Comparison of ENCODE assay signal across 23 cellular contexts in genomic region chr5:61586096-61587084, GRCh38.
A peak's percentile ranks its signal among the peaks of the same experiment; 100 is the strongest.
DNase-seq lines count a peak whose midpoint lies in the region; ATAC-seq, FAIRE-seq and TF ChIP-seq lines count a peak whose summit lies in the region.
"Had no signal": no experiment of that assay in that cellular context is flagged by ENCODE, and none has a peak within 500 bp of the region (broad histone marks: within the 10 kb centered on the region; RNA-seq: fewer than 3 reads in every experiment).

No MANE protein-coding gene starts in this region.

- TF ChIP-seq CTCF in choroid plexus epithelial cell (conservative IDR thresholded peaks at IDR 0.05; ENCODE audit: low read depth, low read length) (no peak), nephron (IDR thresholded peaks at IDR 0.05; ENCODE audit: unreplicated experiment in 3 of 3) (no peak), testis (IDR thresholded peaks at IDR 0.05) (no peak)

- POLR2A ChIA-PET in activated CD4-positive, alpha-beta memory T cell treated with anti-CD3 and anti-CD28 coated beads, Interleukin-2, amount 10 ng/mL, durations not matched to agents 7 days and 5 days (lab: Charles Lee): no interaction called here

- no peaks in the 10 kb centered on the region for H3K27me3 Mint-ChIP-seq in nephron (ENCODE audit: low read depth)
- H3K27me3 Mint-ChIP-seq in activated CD4-positive, alpha-beta memory T cell treated with anti-CD3 and anti-CD28 coated beads, Interleukin-2, amount 10 ng/mL, durations not matched to agents 7 days and 5 days: no peaks in the 10 kb centered on the region

- CTCF ChIA-PET in activated CD4-positive, alpha-beta memory T cell treated with anti-CD3 and anti-CD28 coated beads, Interleukin-2, amount 10 ng/mL, durations not matched to agents 7 days and 5 days (lab: Charles Lee): no interaction called here

- H3K9me3 ChIP-seq in SJSA1 (replicated peaks) (no peaks in the 10 kb centered on the region), testis (no peaks in the 10 kb centered on the region)

- intact Hi-C loops in testis (cut with DNase I; ENCODE audit: low total_unique reads): no loop called here

- peaks cover 31% of the 10 kb centered on the region for H3K4me1 Mint-ChIP-seq in nephron
- H3K4me1 Mint-ChIP-seq in activated CD4-positive, alpha-beta memory T cell treated with anti-CD3 and anti-CD28 coated beads, Interleukin-2, amount 10 ng/mL, durations not matched to agents 7 days and 5 days: no peaks in the 10 kb centered on the region
- H3K4me1 Mint-ChIP-seq: CD4-positive, CD25-positive, alpha-beta regulatory T cell had no signal

- H3K4me1 ChIP-seq in SJSA1 (replicated peaks): peaks cover 51% of the 10 kb centered on the region
- H3K4me1 ChIP-seq in testis: peaks cover 15% of the 10 kb centered on the region

- peak overlapping the region; percentile 82 to 92 (median 86) for H3K27ac Mint-ChIP-seq in nephron
- no peak overlapping the region for H3K27ac Mint-ChIP-seq in activated CD4-positive, alpha-beta memory T cell treated with anti-CD3 and anti-CD28 coated beads, Interleukin-2, amount 10 ng/mL, durations not matched to agents 7 days and 5 days
- H3K27ac Mint-ChIP-seq: activated CD4-positive, alpha-beta memory T cell treated with anti-CD3 and anti-CD28 coated beads for 36 hours; CD4-positive, CD25-positive, alpha-beta regulatory T cell had no signal

- no peak for FAIRE-seq in frontal cortex (lab: Jason Lieb, UNC)
- FAIRE-seq: colon had no signal

- peak overlapping the region in 2 of 3 experiments; percentile 17 to 32 for H3K4me3 Mint-ChIP-seq in nephron
- H3K4me3 Mint-ChIP-seq in activated CD4-positive, alpha-beta memory T cell treated with anti-CD3 and anti-CD28 coated beads, Interleukin-2, amount 10 ng/mL, durations not matched to agents 7 days and 5 days: no peak overlapping the region
- H3K4me3 Mint-ChIP-seq: activated CD4-positive, alpha-beta memory T cell treated with anti-CD3 and anti-CD28 coated beads for 36 hours; CD4-positive, CD25-positive, alpha-beta regulatory T cell; neural crest cell had no signal

- H3K27ac ChIP-seq in SJSA1 (peak overlapping the region; percentile 84), testis (peak overlapping the region in 1 of 2 donors; percentile 73)
- H3K27ac ChIP-seq: brain microvascular endothelial cell, KMS-11 had no signal

- H3K36me3 ChIP-seq in SJSA1: no peaks in the 10 kb centered on the region; the same call in 1 of the 2 replicates
- H3K36me3 ChIP-seq in testis (ENCODE audit: low read depth, missing control alignments): no peaks in the 10 kb centered on the region
- H3K36me3 ChIP-seq: brain microvascular endothelial cell had no signal

- DNase-seq in SJSA1 (ENCODE audit: low read depth in 1 of 2, low spot score in 2 of 2): no peak
- peak; percentile 23 for DNase-seq in choroid plexus epithelial cell (ENCODE audit: low read depth)
- peak; percentile 75 for DNase-seq in testis
- DNase-seq in activated CD4-positive, alpha-beta memory T cell treated with anti-CD3 and anti-CD28 coated beads, Interleukin-2, amount 10 ng/mL, durations not matched to agents 7 days and 5 days: no peak
- DNase-seq in frontal cortex (ENCODE audit: low spot score in 2 of 2): no peak
- DNase-seq: activated CD4-positive, alpha-beta memory T cell treated with anti-CD3 and anti-CD28 coated beads for 36 hours; activated effector memory CD4-positive, alpha-beta T cell treated with Interleukin-2 at 50 U/mL for 16 hours; CD4-positive, CD25-positive, alpha-beta regulatory T cell; effector memory CD4-positive, alpha-beta T cell; foreskin melanocyte; HCEC 1CT; NCI-H1436 treated with DMSO at 0.1 percent for 48 hours; NCI-H2171 treated with DMSO at 0.1 percent for 48 hours; NCI-H526 treated with DMSO at 0.1 percent for 48 hours; stimulated activated CD4-positive, alpha-beta T cell treated with anti-CD3 and anti-CD28 coated beads, Interleukin-4, amount 100 ng/mL, for 4 hours; stimulated activated naive CD4-positive, alpha-beta T cell treated with Interleukin-2 at 50 U/mL for 16 hours had no signal

- no peak for TF ChIP-seq POLR2A in testis (IDR thresholded peaks at IDR 0.05)

- H3K4me3 ChIP-seq in SJSA1 (no peak overlapping the region), choroid plexus epithelial cell (ENCODE audit: low read depth, low read length) (no peak overlapping the region), testis (no peak overlapping the region)

- WGBS in testis, 2 donors: 30 to 41% methylated on average over 12 of the region's 12 CpGs

- no peak for ATAC-seq in HG03521 (IDR thresholded peaks at IDR 0.05; ENCODE audit: unreplicated experiment)
- ATAC-seq: esophagus mucosa had no signal

- H3K27me3 ChIP-seq in SJSA1 (replicated peaks): no peaks in the 10 kb centered on the region
- no peaks in the 10 kb centered on the region for H3K27me3 ChIP-seq in testis
- H3K27me3 ChIP-seq: brain microvascular endothelial cell had no signal

- peaks cover 7% of the 10 kb centered on the region for H3K9me3 Mint-ChIP-seq in nephron
- no peaks in the 10 kb centered on the region for H3K9me3 Mint-ChIP-seq in activated CD4-positive, alpha-beta memory T cell treated with anti-CD3 and anti-CD28 coated beads, Interleukin-2, amount 10 ng/mL, durations not matched to agents 7 days and 5 days

- H3K36me3 Mint-ChIP-seq in nephron (ENCODE audit: low read depth): no peaks in the 10 kb centered on the region
- no peaks in the 10 kb centered on the region for H3K36me3 Mint-ChIP-seq in activated CD4-positive, alpha-beta memory T cell treated with anti-CD3 and anti-CD28 coated beads, Interleukin-2, amount 10 ng/mL, durations not matched to agents 7 days and 5 days (ENCODE audit: low read depth)
- H3K36me3 Mint-ChIP-seq: activated CD4-positive, alpha-beta memory T cell treated with anti-CD3 and anti-CD28 coated beads for 36 hours; CD4-positive, CD25-positive, alpha-beta regulatory T cell had no signal

Comparison
In these comparisons a context has a peak if more than half of its experiments do, and no peak if none do; other contexts are left out.
1. DNase-seq: peak in choroid plexus epithelial cell (single experiment) and testis (single experiment); none in SJSA1 (0 of 2), activated CD4-positive, alpha-beta memory T cell treated with anti-CD3 and anti-CD28 coated beads, Interleukin-2, amount 10 ng/mL, durations not matched to agents 7 days and 5 days (single experiment) and frontal cortex (0 of 2).